Comparison of ENCODE assay signal across 1 cellular context in genomic region chr1:45348020-45348419, GRCh38.
TF ChIP-seq lines count a peak whose summit lies in the region.

No MANE protein-coding gene starts in this region.

TF ChIP-seq in HepG2, 621 proteins besides CTCF, POLR2A, EP300 and RAD21:
- TF ChIP-seq ZNF331 (CRISPR knock-in tag; IDR thresholded peaks at IDR 0.05) (no peak), USF2 (IDR thresholded peaks at IDR 0.05; ENCODE audit: low read depth, low read length) (no peak), USF2 (CRISPR knock-in tag; IDR thresholded peaks at IDR 0.05; ENCODE audit: borderline replicate concordance) (no peak), IKZF4 (CRISPR knock-in tag; IDR thresholded peaks at IDR 0.05; ENCODE audit: borderline replicate concordance, low read depth, not compliant biosample characterization) (no peak), ZSCAN5A (CRISPR knock-in tag; IDR thresholded peaks at IDR 0.05; ENCODE audit: borderline replicate concordance) (no peak), ZBTB42 (CRISPR knock-in tag; IDR thresholded peaks at IDR 0.05) (no peak), ZBTB7B (CRISPR knock-in tag; IDR thresholded peaks at IDR 0.05) (no peak), MAF1 (CRISPR knock-in tag; IDR thresholded peaks at IDR 0.05; ENCODE audit: borderline replicate concordance) (no peak), ATF6 (CRISPR knock-in tag; conservative IDR thresholded peaks at IDR 0.05) (no peak), NR2F1 (CRISPR knock-in tag; IDR thresholded peaks at IDR 0.05) (no peak), TAF1 (CRISPR knock-in tag; IDR thresholded peaks at IDR 0.05) (no peak), FOXA3 (CRISPR knock-in tag; IDR thresholded peaks at IDR 0.05) (no peak), HDAC6 (IDR thresholded peaks at IDR 0.05; ENCODE audit: low read depth, low read length) (no peak), ZMAT3 (CRISPR knock-in tag; conservative IDR thresholded peaks at IDR 0.05) (no peak), ZBTB20 (CRISPR knock-in tag; IDR thresholded peaks at IDR 0.05; ENCODE audit: borderline replicate concordance, low read depth) (no peak)
- TF ChIP-seq, protein P1, sequence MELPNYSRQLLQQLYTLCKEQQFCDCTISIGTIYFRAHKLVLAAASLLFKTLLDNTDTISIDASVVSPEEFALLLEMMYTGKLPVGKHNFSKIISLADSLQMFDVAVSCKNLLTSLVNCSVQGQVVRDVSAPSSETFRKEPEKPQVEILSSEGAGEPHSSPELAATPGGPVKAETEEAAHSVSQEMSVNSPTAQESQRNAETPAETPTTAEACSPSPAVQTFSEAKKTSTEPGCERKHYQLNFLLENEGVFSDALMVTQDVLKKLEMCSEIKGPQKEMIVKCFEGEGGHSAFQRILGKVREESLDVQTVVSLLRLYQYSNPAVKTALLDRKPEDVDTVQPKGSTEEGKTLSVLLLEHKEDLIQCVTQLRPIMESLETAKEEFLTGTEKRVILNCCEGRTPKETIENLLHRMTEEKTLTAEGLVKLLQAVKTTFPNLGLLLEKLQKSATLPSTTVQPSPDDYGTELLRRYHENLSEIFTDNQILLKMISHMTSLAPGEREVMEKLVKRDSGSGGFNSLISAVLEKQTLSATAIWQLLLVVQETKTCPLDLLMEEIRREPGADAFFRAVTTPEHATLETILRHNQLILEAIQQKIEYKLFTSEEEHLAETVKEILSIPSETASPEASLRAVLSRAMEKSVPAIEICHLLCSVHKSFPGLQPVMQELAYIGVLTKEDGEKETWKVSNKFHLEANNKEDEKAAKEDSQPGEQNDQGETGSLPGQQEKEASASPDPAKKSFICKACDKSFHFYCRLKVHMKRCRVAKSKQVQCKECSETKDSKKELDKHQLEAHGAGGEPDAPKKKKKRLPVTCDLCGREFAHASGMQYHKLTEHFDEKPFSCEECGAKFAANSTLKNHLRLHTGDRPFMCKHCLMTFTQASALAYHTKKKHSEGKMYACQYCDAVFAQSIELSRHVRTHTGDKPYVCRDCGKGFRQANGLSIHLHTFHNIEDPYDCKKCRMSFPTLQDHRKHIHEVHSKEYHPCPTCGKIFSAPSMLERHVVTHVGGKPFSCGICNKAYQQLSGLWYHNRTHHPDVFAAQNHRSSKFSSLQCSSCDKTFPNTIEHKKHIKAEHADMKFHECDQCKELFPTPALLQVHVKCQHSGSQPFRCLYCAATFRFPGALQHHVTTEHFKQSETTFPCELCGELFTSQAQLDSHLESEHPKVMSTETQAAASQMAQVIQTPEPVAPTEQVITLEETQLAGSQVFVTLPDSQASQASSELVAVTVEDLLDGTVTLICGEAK (IDR thresholded peaks at IDR 0.05) = no peak
- TF ChIP-seq, protein P1 (CRISPR knock-in tag; IDR thresholded peaks at IDR 0.05) = no peak
- TF ChIP-seq, protein P2, sequence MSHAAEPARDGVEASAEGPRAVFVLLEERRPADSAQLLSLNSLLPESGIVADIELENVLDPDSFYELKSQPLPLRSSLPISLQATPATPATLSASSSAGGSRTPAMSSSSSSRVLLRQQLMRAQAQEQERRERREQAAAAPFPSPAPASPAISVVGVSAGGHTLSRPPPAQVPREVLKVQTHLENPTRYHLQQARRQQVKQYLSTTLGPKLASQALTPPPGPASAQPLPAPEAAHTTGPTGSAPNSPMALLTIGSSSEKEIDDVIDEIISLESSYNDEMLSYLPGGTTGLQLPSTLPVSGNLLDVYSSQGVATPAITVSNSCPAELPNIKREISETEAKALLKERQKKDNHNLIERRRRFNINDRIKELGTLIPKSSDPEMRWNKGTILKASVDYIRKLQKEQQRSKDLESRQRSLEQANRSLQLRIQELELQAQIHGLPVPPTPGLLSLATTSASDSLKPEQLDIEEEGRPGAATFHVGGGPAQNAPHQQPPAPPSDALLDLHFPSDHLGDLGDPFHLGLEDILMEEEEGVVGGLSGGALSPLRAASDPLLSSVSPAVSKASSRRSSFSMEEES (CRISPR knock-in tag; IDR thresholded peaks at IDR 0.05) = no peak
